Comparison of ENCODE assay signal across 8 cellular contexts in the genomic region with DNA sequence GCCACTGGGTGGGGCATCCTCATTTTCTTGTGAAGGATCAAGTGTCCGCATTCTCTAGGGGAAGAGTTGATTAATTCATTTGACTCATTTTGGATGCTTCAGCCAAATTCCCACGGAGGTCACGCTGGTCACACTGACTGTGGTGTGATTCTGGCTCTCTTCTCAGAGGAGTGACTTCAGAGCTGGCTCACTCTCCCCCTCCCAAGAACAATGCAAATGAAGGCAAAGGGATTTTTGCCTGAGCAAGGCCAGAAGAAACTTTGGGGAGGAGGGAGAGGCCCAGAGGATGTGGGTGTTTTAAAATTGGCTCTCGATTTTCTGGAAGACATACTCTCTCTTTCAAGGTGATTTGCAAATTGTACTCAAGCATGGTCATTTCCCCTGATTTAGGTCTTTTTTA. TPM values are rescaled to one million over a fixed set of nuclear protein-coding genes. Genes with fewer than 3 reads are reported as not detected.
A peak's percentile ranks its signal among the peaks of the same experiment; 100 is the strongest.
DNase-seq lines count a peak whose midpoint lies in the region; ATAC-seq and TF ChIP-seq lines count a peak whose summit lies in the region.

No MANE protein-coding gene starts in this region.

- no peaks in the 10 kb centered on the region for H3K36me3 Mint-ChIP-seq in activated naive CD4-positive, alpha-beta T cell treated with anti-CD3 and anti-CD28 coated beads for 36 hours (ENCODE audit: low read depth)

- ATAC-seq in HG03520 (IDR thresholded peaks at IDR 0.05; ENCODE audit: unreplicated experiment) = peak; percentile 47
- no peak for ATAC-seq in HG03521 (IDR thresholded peaks at IDR 0.05; ENCODE audit: unreplicated experiment)

- DNase-seq in activated naive CD4-positive, alpha-beta T cell treated with anti-CD3 and anti-CD28 coated beads for 36 hours = peak; percentile 34
- no peak for DNase-seq in activated naive CD4-positive, alpha-beta T cell treated with Interleukin-2 at 50 U/mL for 16 hours
- DNase-seq in fibroblast of gingiva (ENCODE audit: low read depth) (peak; percentile 73), vagina (ENCODE audit: extremely low spot score in 2 of 2) (no peak), NCI-H1436 treated with DMSO at 0.1 percent for 48 hours (lab: John Stamatoyannopoulos, UW) (no peak), NCI-H748 (lab: John Stamatoyannopoulos, UW; ENCODE audit: unreplicated experiment) (no peak)

- H3K4me1 ChIP-seq in vagina = peaks cover 16% of the 10 kb centered on the region

- no peak for TF ChIP-seq CTCF in vagina (IDR thresholded peaks at IDR 0.05)

- H3K9me3 Mint-ChIP-seq in activated naive CD4-positive, alpha-beta T cell treated with anti-CD3 and anti-CD28 coated beads for 36 hours = no peaks in the 10 kb centered on the region

- H3K4me3 ChIP-seq in vagina = no peak overlapping the region

- CTCF ChIA-PET in activated naive CD4-positive, alpha-beta T cell treated with anti-CD3 and anti-CD28 coated beads for 36 hours (lab: Charles Lee) = interaction anchor here (0.6 kb wide), 1 partner anchor 227 kb away, joined by 4 read pairs; no protein-coding TSS in a partner anchor

- H3K27ac ChIP-seq in vagina = peak overlapping the region; percentile 1

- H3K4me3 Mint-ChIP-seq in activated naive CD4-positive, alpha-beta T cell treated with anti-CD3 and anti-CD28 coated beads for 36 hours = no peak overlapping the region

- intact Hi-C loops in activated naive CD4-positive, alpha-beta T cell treated with anti-CD3 and anti-CD28 coated beads for 36 hours (cut with micrococcal nuclease) = loop anchor here (1.0 kb wide), 1 partner anchor 49 kb away; no protein-coding TSS in a partner anchor
- intact Hi-C loops in vagina (cut with DNase I) = no loop called here

- no peak for TF ChIP-seq POLR2A in vagina (IDR thresholded peaks at IDR 0.05)

- H3K27me3 Mint-ChIP-seq in activated naive CD4-positive, alpha-beta T cell treated with anti-CD3 and anti-CD28 coated beads for 36 hours (ENCODE audit: low read depth) = no peaks in the 10 kb centered on the region

- H3K27me3 ChIP-seq in vagina = no peaks in the 10 kb centered on the region

- no peak overlapping the region for H3K27ac Mint-ChIP-seq in activated naive CD4-positive, alpha-beta T cell treated with anti-CD3 and anti-CD28 coated beads for 36 hours

- H3K36me3 ChIP-seq in vagina = no peaks in the 10 kb centered on the region

- H3K9me3 ChIP-seq in vagina = no peaks in the 10 kb centered on the region

- H3K4me1 Mint-ChIP-seq in activated naive CD4-positive, alpha-beta T cell treated with anti-CD3 and anti-CD28 coated beads for 36 hours (ENCODE audit: low read depth) = no peaks in the 10 kb centered on the region

RNA-seq across cellular contexts. Expression of a gene that starts 51.1 kb away (rescaled TPM):
- total RNA-seq in activated naive CD4-positive, alpha-beta T cell treated with anti-CD3 and anti-CD28 coated beads for 36 hours = not detected
- total RNA-seq in vagina = 26.5 TPM

Comparison
In these comparisons a context has a peak if more than half of its experiments do, and no peak if none do; other contexts are left out.
1. DNase-seq: peak in activated naive CD4-positive, alpha-beta T cell treated with anti-CD3 and anti-CD28 coated beads for 36 hours (single experiment) and fibroblast of gingiva (single experiment); none in activated naive CD4-positive, alpha-beta T cell treated with Interleukin-2 at 50 U/mL for 16 hours (single experiment), vagina (0 of 2), NCI-H1436 treated with DMSO at 0.1 percent for 48 hours (single experiment) and NCI-H748 (single experiment).
2. RNA of a gene that starts 51.1 kb away (total RNA-seq): 26.5 TPM in vagina (single experiment); not detected in activated naive CD4-positive, alpha-beta T cell treated with anti-CD3 and anti-CD28 coated beads for 36 hours; every median in the first group is over 10 times any median in the second.